ENCODE assay signal across 6 cellular contexts in the genomic region with DNA sequence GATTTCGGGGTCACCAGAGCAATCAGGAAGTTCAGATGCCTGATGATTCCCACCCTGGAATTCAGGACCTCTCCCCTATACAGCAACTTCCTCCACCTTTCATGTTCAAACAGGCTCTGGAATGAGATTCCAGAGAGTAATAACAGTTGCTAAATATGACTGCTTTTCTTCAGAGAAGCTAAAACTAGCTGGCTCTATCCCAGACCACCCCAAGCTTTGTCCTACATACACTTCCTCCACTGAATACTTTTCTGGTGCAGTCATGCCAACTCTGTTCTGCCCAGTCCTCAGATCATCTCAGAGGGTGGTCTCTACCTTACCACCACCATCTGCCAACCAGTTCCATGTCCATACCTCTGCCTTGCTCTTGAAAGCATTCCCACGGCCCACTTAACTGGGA. TPM values are rescaled to one million over a fixed set of nuclear protein-coding genes. Genes with fewer than 3 reads are reported as not detected.
"Had no signal": no experiment of that assay in that cellular context is flagged by ENCODE, and none has a peak within 500 bp of the region (broad histone marks: within the 10 kb centered on the region; RNA-seq: fewer than 3 reads in every experiment).

No MANE protein-coding gene starts in this region.

RNA-seq across cellular contexts. Expression of a gene that starts 27.2 kb away (rescaled TPM):
- total RNA-seq: activated B cell treated with CpG ODN at 0.5 μM for 24 hours; activated CD4-positive, alpha-beta memory T cell treated with anti-CD3 and anti-CD28 coated beads, Interleukin-2, amount 10 ng/mL, durations not matched to agents 7 days and 5 days; activated CD4-positive, alpha-beta T cell treated with anti-CD3 and anti-CD28 coated beads, Interleukin-2, amount 10 ng/mL, durations not matched to agents 7 days and 5 days; activated CD8-positive, alpha-beta T cell treated with anti-CD3 and anti-CD28 coated beads, Interleukin-2, amount 10 ng/mL, durations not matched to agents 7 days and 5 days; T-cell; T-helper 17 cell had no signal
